In the genomic region with DNA sequence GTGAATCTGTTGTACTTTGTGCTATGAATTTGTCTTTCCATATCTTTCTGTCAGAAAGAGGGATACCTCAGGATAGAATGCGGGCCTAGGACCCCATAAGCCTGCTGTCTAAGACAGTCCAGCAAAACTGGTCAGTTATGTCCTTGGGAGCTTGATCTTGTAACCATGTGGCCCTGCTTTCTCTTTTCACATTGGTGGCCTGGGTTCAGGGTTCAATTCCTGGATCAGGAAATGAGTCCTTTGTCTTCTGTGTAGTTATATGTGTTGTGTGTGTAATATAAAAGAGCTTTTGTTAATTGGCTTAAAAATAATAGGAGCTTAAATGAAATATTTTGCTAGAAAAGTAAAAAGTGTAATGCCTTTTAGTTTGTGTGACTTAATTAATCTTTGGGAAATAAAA, we compare ENCODE assay signal across 1 cellular context.
A peak's percentile ranks its signal among the peaks of the same experiment; 100 is the strongest.
TF ChIP-seq lines count a peak whose summit lies in the region.

No MANE protein-coding gene starts in this region.

TF ChIP-seq in HepG2, 621 proteins besides CTCF, POLR2A, EP300 and RAD21:
- TF ChIP-seq, protein P1, sequence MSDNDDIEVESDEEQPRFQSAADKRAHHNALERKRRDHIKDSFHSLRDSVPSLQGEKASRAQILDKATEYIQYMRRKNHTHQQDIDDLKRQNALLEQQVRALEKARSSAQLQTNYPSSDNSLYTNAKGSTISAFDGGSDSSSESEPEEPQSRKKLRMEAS (IDR thresholded peaks at IDR 0.05), result peak; percentile 56
- 0 out of 2 replicates have a peak, but pooled peaks have one; percentile 32 for TF ChIP-seq EHMT2 (IDR thresholded peaks at IDR 0.05; ENCODE audit: borderline replicate concordance, low read depth, low read length)
- no peak for TF ChIP-seq MAFG (CRISPR knock-in tag; IDR thresholded peaks at IDR 0.05)
- no peak for TF ChIP-seq FIP1L1 (IDR thresholded peaks at IDR 0.05; ENCODE audit: borderline replicate concordance, insufficient read depth, low read depth, low read length)
- peak; percentile 72 for TF ChIP-seq HNF4A (CRISPR knock-in tag; IDR thresholded peaks at IDR 0.05)
- 0 out of 2 replicates have a peak, but pooled peaks have one; percentile 27 for TF ChIP-seq POLR2G (IDR thresholded peaks at IDR 0.05; ENCODE audit: low read depth, low read length)
- 0 out of 2 replicates have a peak, but pooled peaks have one; percentile 41 for TF ChIP-seq ESRRA (CRISPR knock-in tag; IDR thresholded peaks at IDR 0.05; ENCODE audit: low read depth)
- TF ChIP-seq MED1 (CRISPR knock-in tag; IDR thresholded peaks at IDR 0.05), result peak; percentile 31; the same call in 1 of the 2 replicates
- TF ChIP-seq ZNF17 (CRISPR knock-in tag; IDR thresholded peaks at IDR 0.05), result no peak
- peak; percentile 43; the same call in 1 of the 2 replicates for TF ChIP-seq SOX5 (CRISPR knock-in tag; IDR thresholded peaks at IDR 0.05; ENCODE audit: borderline replicate concordance)
- TF ChIP-seq SAP130 (CRISPR knock-in tag; IDR thresholded peaks at IDR 0.05; ENCODE audit: low read depth), result peak; percentile 31; the same call in 1 of the 2 replicates
- TF ChIP-seq SOX6 (IDR thresholded peaks at IDR 0.05), result no peak
- 0 out of 2 replicates have a peak, but pooled peaks have one; percentile 40 for TF ChIP-seq SOX6 (CRISPR knock-in tag; IDR thresholded peaks at IDR 0.05)
- TF ChIP-seq MLLT10 (CRISPR knock-in tag; IDR thresholded peaks at IDR 0.05), result no peak
- peak; percentile 55; the same call in 1 of the 2 replicates for TF ChIP-seq POGZ (CRISPR knock-in tag; IDR thresholded peaks at IDR 0.05)
- peak; percentile 46 for TF ChIP-seq ELF3 (CRISPR knock-in tag; IDR thresholded peaks at IDR 0.05)
- no peak for TF ChIP-seq SOX13 (IDR thresholded peaks at IDR 0.05)
- TF ChIP-seq SOX13 (CRISPR knock-in tag; conservative IDR thresholded peaks at IDR 0.05 in 1 of 2, IDR thresholded peaks at IDR 0.05 in 1 of 2), result peak in 1 of 2 experiments; percentile 30; a peak in 1 of 4 replicates
- 0 out of 2 replicates have a peak, but pooled peaks have one; percentile 42 for TF ChIP-seq ZNF644 (CRISPR knock-in tag; IDR thresholded peaks at IDR 0.05; ENCODE audit: low read depth)
- TF ChIP-seq, protein P2, sequence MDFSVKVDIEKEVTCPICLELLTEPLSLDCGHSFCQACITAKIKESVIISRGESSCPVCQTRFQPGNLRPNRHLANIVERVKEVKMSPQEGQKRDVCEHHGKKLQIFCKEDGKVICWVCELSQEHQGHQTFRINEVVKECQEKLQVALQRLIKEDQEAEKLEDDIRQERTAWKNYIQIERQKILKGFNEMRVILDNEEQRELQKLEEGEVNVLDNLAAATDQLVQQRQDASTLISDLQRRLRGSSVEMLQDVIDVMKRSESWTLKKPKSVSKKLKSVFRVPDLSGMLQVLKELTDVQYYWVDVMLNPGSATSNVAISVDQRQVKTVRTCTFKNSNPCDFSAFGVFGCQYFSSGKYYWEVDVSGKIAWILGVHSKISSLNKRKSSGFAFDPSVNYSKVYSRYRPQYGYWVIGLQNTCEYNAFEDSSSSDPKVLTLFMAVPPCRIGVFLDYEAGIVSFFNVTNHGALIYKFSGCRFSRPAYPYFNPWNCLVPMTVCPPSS (IDR thresholded peaks at IDR 0.05), result no peak
